In genomic region chr12:57078519-57079404, GRCh38 we compare ENCODE assay signal across 8 cellular contexts. TPM values are rescaled to one million over a fixed set of nuclear protein-coding genes. Genes with fewer than 3 reads are reported as not detected.
DNase-seq lines count a peak whose midpoint lies in the region; ATAC-seq and TF ChIP-seq lines count a peak whose summit lies in the region.

TSS of gene NEMP1 (minus strand) at chr12:57078791. CDS start at chr12:57078745, 46 bp downstream.

- no peak for TF ChIP-seq CTCF in DOHH2 (IDR thresholded peaks at IDR 0.05; ENCODE audit: low read depth, low read length, poor library complexity, severe bottlenecking)
- no peak for TF ChIP-seq CTCF in GM23338 (conservative IDR thresholded peaks at IDR 0.05; ENCODE audit: low read depth in 2 of 2)

- H3K9me3 Mint-ChIP-seq in GM23338 = no peaks in the 10 kb centered on the region
- H3K9me3 Mint-ChIP-seq in naive thymus-derived CD4-positive, alpha-beta T cell = no peaks in the 10 kb centered on the region
- H3K9me3 Mint-ChIP-seq in stimulated activated naive B cell treated with anti-CD40 and anti-IgM and Interleukin-4, amounts not matched to agents 10 μg/mL and 1 μg/mL and 100 μg/mL, for 72 hours = no peaks in the 10 kb centered on the region

- intact Hi-C loops in naive thymus-derived CD4-positive, alpha-beta T cell (cut with micrococcal nuclease) = loop anchor here (1.0 to 5.0 kb wide), 11 partner anchors 9 to 1151 kb away; partner anchors contain the start of genes NACA (in 2 of the 2), PTGES3 (in 1 of the 2), PYM1 (in 1 of the 2) and STAT6 (in 1 of the 2)

- DNase-seq in GM23338 (ENCODE audit: low spot score) (peak; percentile 100), LHCN-M2 (ENCODE audit: low read depth) (peak; percentile 100), RPMI8226 (peak; percentile 99), fibroblast of gingiva (ENCODE audit: low read depth) (peak; percentile 100)
- peak; percentile 83 to 91 for DNase-seq in activated T-helper 1 cell treated with anti-CD3 and anti-CD28 coated beads, Interleukin-2, amount 50 U/mL, for 16 hours (ENCODE audit: low read depth in 1 of 2, low spot score in 1 of 2)
- DNase-seq in naive thymus-derived CD4-positive, alpha-beta T cell = peak; percentile 65 to 99 (median 98)
- DNase-seq in stimulated activated naive B cell treated with anti-CD40 and anti-IgM and Interleukin-4, amounts not matched to agents 10 μg/mL and 1 μg/mL and 100 μg/mL, for 72 hours = peak; percentile 97

- H3F3A ChIP-seq in DOHH2 (ENCODE audit: control insufficient read depth, insufficient read depth) (peaks cover 10% of the 10 kb centered on the region), GM23338 (replicated peaks; ENCODE audit: low read depth) (peaks cover 4% of the 10 kb centered on the region; the same call in 1 of the 2 replicates)

- POLR2A ChIA-PET in naive thymus-derived CD4-positive, alpha-beta T cell (lab: Charles Lee) = interaction anchor here (0.8 to 7.9 kb wide), 18 partner anchors 10 to 719 kb away, joined by 3 to 135 read pairs (median 5); partner anchors contain the start of genes ATP5F1B, LRP1, NAB2 and PTGES3

- H3K9me2 ChIP-seq in DOHH2 (replicated peaks; ENCODE audit: control insufficient read depth, low read length) (no peaks in the 10 kb centered on the region), GM23338 (ENCODE audit: insufficient read depth) (no peaks in the 10 kb centered on the region)

- H3K27ac ChIP-seq in DOHH2 (ENCODE audit: low read depth, low read length) = peak within 1 kb of the TSS; percentile 87
- H3K27ac ChIP-seq in GM23338 (ENCODE audit: low read depth) = peak within 1 kb of the TSS; percentile 67
- peak within 1 kb of the TSS; percentile 85 for H3K27ac ChIP-seq in naive thymus-derived CD4-positive, alpha-beta T cell (ENCODE audit: low read depth, low read length)

- H3K79me2 ChIP-seq in DOHH2 (ENCODE audit: control insufficient read depth, low read length) = peaks cover 46% of the 10 kb centered on the region
- H3K79me2 ChIP-seq in GM23338 (replicated peaks; ENCODE audit: insufficient read depth) = peaks cover 24% of the 10 kb centered on the region

- peaks cover 23% of the 10 kb centered on the region for H3K36me3 Mint-ChIP-seq in GM23338 (ENCODE audit: low read depth)
- peaks cover 0 to 5% (median 0%) of the 10 kb centered on the region in 5 donors for H3K36me3 Mint-ChIP-seq in naive thymus-derived CD4-positive, alpha-beta T cell
- peaks cover 4% of the 10 kb centered on the region in 2 donors for H3K36me3 Mint-ChIP-seq in stimulated activated naive B cell treated with anti-CD40 and anti-IgM and Interleukin-4, amounts not matched to agents 10 μg/mL and 1 μg/mL and 100 μg/mL, for 72 hours

- H4K20me1 ChIP-seq in DOHH2 (ENCODE audit: control insufficient read depth, insufficient read depth, low read depth, low read length) (no peaks in the 10 kb centered on the region), GM23338 (replicated peaks; ENCODE audit: insufficient read depth) (peaks cover 8% of the 10 kb centered on the region; the same call in 1 of the 2 replicates)

- peaks cover 8% of the 10 kb centered on the region for H3K27me3 Mint-ChIP-seq in GM23338 (ENCODE audit: insufficient read depth, low read depth, poor library complexity)
- H3K27me3 Mint-ChIP-seq in naive thymus-derived CD4-positive, alpha-beta T cell = no peaks in the 10 kb centered on the region
- no peaks in the 10 kb centered on the region for H3K27me3 Mint-ChIP-seq in stimulated activated naive B cell treated with anti-CD40 and anti-IgM and Interleukin-4, amounts not matched to agents 10 μg/mL and 1 μg/mL and 100 μg/mL, for 72 hours

- H3K36me3 ChIP-seq in DOHH2 (ENCODE audit: control insufficient read depth, low read length) (peaks cover 27% of the 10 kb centered on the region), GM23338 (ENCODE audit: insufficient read depth) (no peaks in the 10 kb centered on the region)
- peaks cover 0 to 4% (median 0%) of the 10 kb centered on the region in 3 experiments for H3K36me3 ChIP-seq in naive thymus-derived CD4-positive, alpha-beta T cell (ENCODE audit: control insufficient read depth in 2 of 3, insufficient read depth in 3 of 3, low read length in 3 of 3)

- H3K4me2 ChIP-seq in DOHH2 (ENCODE audit: low read length) (peak within 1 kb of the TSS; percentile 78), GM23338 (peak within 1 kb of the TSS; percentile 77)

- H3K27ac Mint-ChIP-seq in GM23338 = peak within 1 kb of the TSS; percentile 96
- H3K27ac Mint-ChIP-seq in naive thymus-derived CD4-positive, alpha-beta T cell = peak within 1 kb of the TSS; percentile 89 to 99 (median 92)
- H3K27ac Mint-ChIP-seq in stimulated activated naive B cell treated with anti-CD40 and anti-IgM and Interleukin-4, amounts not matched to agents 10 μg/mL and 1 μg/mL and 100 μg/mL, for 72 hours = peak within 1 kb of the TSS; percentile 99

- no peaks in the 10 kb centered on the region for H3K9me3 ChIP-seq in DOHH2 (ENCODE audit: control insufficient read depth, insufficient read depth, low read length)
- H3K9me3 ChIP-seq in naive thymus-derived CD4-positive, alpha-beta T cell (ENCODE audit: control insufficient read depth in 2 of 3, low read length in 3 of 3) = no peaks in the 10 kb centered on the region

- H2AFZ ChIP-seq in GM23338 = peak within 1 kb of the TSS; percentile 1

- H3K4me3 Mint-ChIP-seq in GM23338 = peak within 1 kb of the TSS; percentile 97
- peak within 1 kb of the TSS; percentile 86 to 99 (median 94) for H3K4me3 Mint-ChIP-seq in naive thymus-derived CD4-positive, alpha-beta T cell
- H3K4me3 Mint-ChIP-seq in stimulated activated naive B cell treated with anti-CD40 and anti-IgM and Interleukin-4, amounts not matched to agents 10 μg/mL and 1 μg/mL and 100 μg/mL, for 72 hours = peak within 1 kb of the TSS; percentile 96 to 99

- H3K4me1 Mint-ChIP-seq in GM23338 = peaks cover 6% of the 10 kb centered on the region
- peaks cover 0 to 49% (median 25%) of the 10 kb centered on the region in 7 donors for H3K4me1 Mint-ChIP-seq in naive thymus-derived CD4-positive, alpha-beta T cell
- H3K4me1 Mint-ChIP-seq in stimulated activated naive B cell treated with anti-CD40 and anti-IgM and Interleukin-4, amounts not matched to agents 10 μg/mL and 1 μg/mL and 100 μg/mL, for 72 hours = peaks cover 2 to 18% of the 10 kb centered on the region in 2 donors

- CTCF ChIA-PET in naive thymus-derived CD4-positive, alpha-beta T cell (lab: Charles Lee) = interaction anchor here (0.8 to 4.4 kb wide), 6 partner anchors 9 to 72 kb away, joined by 3 to 54 read pairs (median 10); partner anchors contain the start of genes STAT6 and ZBTB39

- peaks cover 37% of the 10 kb centered on the region for H3K4me1 ChIP-seq in DOHH2 (ENCODE audit: control insufficient read depth, low read length)
- H3K4me1 ChIP-seq in GM23338 (ENCODE audit: insufficient read depth) = peaks cover 5% of the 10 kb centered on the region; the same call in 1 of the 2 replicates
- H3K4me1 ChIP-seq in naive thymus-derived CD4-positive, alpha-beta T cell (ENCODE audit: control insufficient read depth in 2 of 2, insufficient read depth in 2 of 2, low read length in 2 of 2) = peaks cover 6 to 7% of the 10 kb centered on the region in 2 donors

- peak; percentile 99 for ATAC-seq in GM23338
- peak; percentile 98 for ATAC-seq in naive thymus-derived CD4-positive, alpha-beta T cell
- peak; percentile 96 to 97 for ATAC-seq in stimulated activated naive B cell treated with anti-CD40 and anti-IgM and Interleukin-4, amounts not matched to agents 10 μg/mL and 1 μg/mL and 100 μg/mL, for 72 hours (replicated peaks)

- H3K27me3 ChIP-seq in DOHH2 (ENCODE audit: control insufficient read depth, low read length) (no peaks in the 10 kb centered on the region), GM23338 (ENCODE audit: insufficient read depth) (no peaks in the 10 kb centered on the region)
- H3K27me3 ChIP-seq in naive thymus-derived CD4-positive, alpha-beta T cell (ENCODE audit: control insufficient read depth in 2 of 2, insufficient read depth in 2 of 2, low read length in 2 of 2) = no peaks in the 10 kb centered on the region

- H3K4me3 ChIP-seq in DOHH2 (ENCODE audit: low read length) (peak within 1 kb of the TSS; percentile 90), GM23338 (peak within 1 kb of the TSS; percentile 66)
- H3K4me3 ChIP-seq in naive thymus-derived CD4-positive, alpha-beta T cell (ENCODE audit: low read length) = peak within 1 kb of the TSS; percentile 84

TF ChIP-seq in GM23338, 12 proteins besides CTCF, POLR2A, EP300 and RAD21:
- TF ChIP-seq POLR2AphosphoS5 (IDR thresholded peaks at IDR 0.05; ENCODE audit: low read depth) (peak; percentile 86), STAT1 (IDR thresholded peaks at IDR 0.05; ENCODE audit: unreplicated experiment) (no peak), CREB1 (CRISPR knock-in tag; IDR thresholded peaks at IDR 0.05; ENCODE audit: low read depth) (peak; percentile 37; the same call in 1 of the 2 replicates), ZNF114 (CRISPR knock-in tag; IDR thresholded peaks at IDR 0.05) (no peak)

RNA-seq across cellular contexts. Expression of gene NEMP1, which starts in this region (rescaled TPM):
- total RNA-seq in GM23338 (2014; rRNA removed; shearing (Covaris generic)) = 35.0 and 36.3 TPM in 2 replicates
- polyA plus RNA-seq in GM23338 (2016; fragmentation: Nextera tagmentation; extraction: Ambion mirVana) = 10.3 and 11.9 TPM in 2 replicates
- 29.3 and 37.3 TPM in 2 replicates for total RNA-seq in LHCN-M2 (2014; rRNA removed)
- 6.9 TPM for polyA plus RNA-seq in LHCN-M2 (2012)
- 10 to 100 TPM; 13.1 to 47.6 (median 29.3) TPM for total RNA-seq in naive thymus-derived CD4-positive, alpha-beta T cell
- 1 to 10 TPM; 2.9 to 7.4 TPM for polyA plus RNA-seq in naive thymus-derived CD4-positive, alpha-beta T cell

Comparison
In these comparisons a context has a peak if more than half of its experiments do, and no peak if none do; other contexts are left out.
1. Peak in every context shown above with its lines: DNase-seq, ATAC-seq, H3K4me3 ChIP-seq and H3K27ac ChIP-seq.